In genomic region chr11:129808241-129808640, GRCh38 we compare ENCODE assay signal across 4 cellular contexts. TPM values are rescaled to one million over a fixed set of nuclear protein-coding genes. Genes with fewer than 3 reads are reported as not detected.
"Had no signal": no experiment of that assay in that cellular context is flagged by ENCODE, and none has a peak within 500 bp of the region (broad histone marks: within the 10 kb centered on the region; RNA-seq: fewer than 3 reads in every experiment).

No MANE protein-coding gene starts in this region.

RNA-seq across cellular contexts. Expression of gene TMEM45B, which starts 7.4 kb away (rescaled TPM):
- total RNA-seq: LHCN-M2, M059J, MCF 10A, NCI-H460 had no signal
